Comparison of ENCODE assay signal across 18 cellular contexts in genomic region chr1:63659448-63659847, GRCh38.
"Had no signal": no experiment of that assay in that cellular context is flagged by ENCODE, and none has a peak within 500 bp of the region (broad histone marks: within the 10 kb centered on the region; RNA-seq: fewer than 3 reads in every experiment).

No MANE protein-coding gene starts in this region.

- H3K9me3 ChIP-seq: MG63, SK-N-SH had no signal

- H3K4me3 ChIP-seq: MG63 had no signal

- H3K36me3 ChIP-seq: MG63 had no signal

- H3K27ac ChIP-seq: HL-60, RWPE1 had no signal

- DNase-seq: KBM-7, MG63, NCI-H1092, NCI-H1105 treated with DMSO at 0.1 percent for 48 hours, NCI-H1417 treated with DMSO at 0.1 percent for 48 hours, NCI-H146, NCI-H1694 treated with DMSO at 0.1 percent for 48 hours, NCI-H1930, NCI-H2081, NCI-H2107, NCI-H2227 treated with DMSO at 0.1 percent for 48 hours, NCI-H524, NCI-H69, NCI-H774, SHP77, SK-N-SH had no signal

- H3K27me3 ChIP-seq: MG63 had no signal
